18 cellular contexts compared by ENCODE assay signal in genomic region chr3:31999902-32000439, GRCh38. TPM values are rescaled to one million over a fixed set of nuclear protein-coding genes. Genes with fewer than 3 reads are reported as not detected.
A peak's percentile ranks its signal among the peaks of the same experiment; 100 is the strongest.
DNase-seq lines count a peak whose midpoint lies in the region; ATAC-seq and TF ChIP-seq lines count a peak whose summit lies in the region.
"Had no signal": no experiment of that assay in that cellular context is flagged by ENCODE, and none has a peak within 500 bp of the region (broad histone marks: within the 10 kb centered on the region; RNA-seq: fewer than 3 reads in every experiment).

No MANE protein-coding gene starts in this region.

- POLR2A ChIA-PET in Caco-2 (lab: Charles Lee): no interaction called here

- intact Hi-C loops in stomach (cut with DNase I; ENCODE audit: low total_unique reads) (no loop called here), Caco-2 (cut with micrococcal nuclease; ENCODE audit: unreplicated experiment) (no loop called here)
- intact Hi-C loops in activated CD4-positive, alpha-beta T cell treated with anti-CD3 and anti-CD28 coated beads, Interleukin-2, amount 10 ng/mL, durations not matched to agents 24 days and 14 days (cut with micrococcal nuclease): no loop called here

- H3K27me3 ChIP-seq in stomach (no peaks in the 10 kb centered on the region), Caco-2 (replicated peaks; ENCODE audit: control insufficient read depth, insufficient read depth, low read length) (no peaks in the 10 kb centered on the region)
- no peaks in the 10 kb centered on the region for H3K27me3 ChIP-seq in effector memory CD4-positive, alpha-beta T cell (replicated peaks; ENCODE audit: control insufficient read depth, insufficient read depth, low read length, poor library complexity, severe bottlenecking)
- H3K27me3 ChIP-seq: SJCRH30 had no signal

- H3K36me3 Mint-ChIP-seq in naive B cell (peaks cover 0 to 2% of the 10 kb centered on the region in 2 donors), Caco-2 (ENCODE audit: insufficient read depth, unreplicated experiment) (no peaks in the 10 kb centered on the region)
- no peaks in the 10 kb centered on the region for H3K36me3 Mint-ChIP-seq in activated CD4-positive, alpha-beta T cell treated with anti-CD3 and anti-CD28 coated beads, Interleukin-2, amount 10 ng/mL, durations not matched to agents 24 days and 14 days (ENCODE audit: low read depth)
- H3K36me3 Mint-ChIP-seq: naive thymus-derived CD8-positive, alpha-beta T cell had no signal

- no peaks in the 10 kb centered on the region for H3K36me3 ChIP-seq in stomach
- H3K36me3 ChIP-seq in effector memory CD4-positive, alpha-beta T cell (ENCODE audit: control insufficient read depth, insufficient read depth, low read length): no peaks in the 10 kb centered on the region
- no peaks in the 10 kb centered on the region for H3K36me3 ChIP-seq in Caco-2 (ENCODE audit: control insufficient read depth, insufficient read depth, low read length)
- H3K36me3 ChIP-seq: SJCRH30 had no signal

- peaks cover 44 to 52% (median 51%) of the 10 kb centered on the region in 3 donors for H3K4me1 Mint-ChIP-seq in naive B cell
- peaks cover 10% of the 10 kb centered on the region for H3K4me1 Mint-ChIP-seq in activated CD4-positive, alpha-beta T cell treated with anti-CD3 and anti-CD28 coated beads, Interleukin-2, amount 10 ng/mL, durations not matched to agents 24 days and 14 days
- H3K4me1 Mint-ChIP-seq in Caco-2 (ENCODE audit: low read depth, unreplicated experiment): peaks cover 18% of the 10 kb centered on the region

- TF ChIP-seq CTCF in stomach (IDR thresholded peaks at IDR 0.05) (no peak), Caco-2 (IDR thresholded peaks at IDR 0.05; ENCODE audit: insufficient read depth in 1 of 2, low read depth in 1 of 2, low read length in 1 of 2, severe bottlenecking in 1 of 2, unreplicated experiment in 1 of 2) (no peak)

- H3K4me3 ChIP-seq in stomach: no peak overlapping the region
- H3K4me3 ChIP-seq in effector memory CD4-positive, alpha-beta T cell (ENCODE audit: insufficient read depth, low read depth, low read length, poor library complexity, severe bottlenecking): no peak overlapping the region
- H3K4me3 ChIP-seq in Caco-2 (ENCODE audit: low read depth, low read length): no peak overlapping the region
- H3K4me3 ChIP-seq: GM23248, lung, SJCRH30, skin epidermis had no signal

- H3K4me3 Mint-ChIP-seq in naive B cell (peak overlapping the region in 7 of 8 donors; percentile 15 to 74 (median 52)), Caco-2 (ENCODE audit: unreplicated experiment) (no peak overlapping the region)
- H3K4me3 Mint-ChIP-seq in activated CD4-positive, alpha-beta T cell treated with anti-CD3 and anti-CD28 coated beads, Interleukin-2, amount 10 ng/mL, durations not matched to agents 24 days and 14 days: no peak overlapping the region
- H3K4me3 Mint-ChIP-seq: naive thymus-derived CD8-positive, alpha-beta T cell had no signal

- H3K27ac ChIP-seq in stomach: no peak overlapping the region
- H3K27ac ChIP-seq in effector memory CD4-positive, alpha-beta T cell (ENCODE audit: insufficient read depth, low read length, poor library complexity, severe bottlenecking): no peak overlapping the region
- H3K27ac ChIP-seq: GM23248, SJCRH30, skin epidermis had no signal

- TF ChIP-seq POLR2A in stomach (IDR thresholded peaks at IDR 0.05): no peak

- ATAC-seq in GM18858 (IDR thresholded peaks at IDR 0.05; ENCODE audit: unreplicated experiment): peak; percentile 90
- ATAC-seq in HG02759 (IDR thresholded peaks at IDR 0.05; ENCODE audit: unreplicated experiment): peak; percentile 75
- peak; percentile 69 to 78 for ATAC-seq in naive B cell (ENCODE audit: low read depth in 2 of 2)
- ATAC-seq: naive thymus-derived CD8-positive, alpha-beta T cell had no signal

- peaks cover 0 to 10% (median 2%) of the 10 kb centered on the region in 4 donors for H3K9me3 ChIP-seq in stomach
- no peaks in the 10 kb centered on the region for H3K9me3 ChIP-seq in effector memory CD4-positive, alpha-beta T cell (ENCODE audit: control insufficient read depth, low read length)
- no peaks in the 10 kb centered on the region for H3K9me3 ChIP-seq in Caco-2
- H3K9me3 ChIP-seq: SJCRH30 had no signal

- DNase-seq in HT1080 (ENCODE audit: low read depth) (peak; percentile 21), naive B cell (no peak), stomach (no peak), Caco-2 (no peak)
- DNase-seq in effector memory CD4-positive, alpha-beta T cell: no peak
- DNase-seq in activated CD4-positive, alpha-beta T cell treated with anti-CD3 and anti-CD28 coated beads, Interleukin-2, amount 10 ng/mL, durations not matched to agents 24 days and 14 days: no peak
- DNase-seq: activated CD4-positive, CD25-positive, alpha-beta regulatory T cell; GM23248; naive thymus-derived CD8-positive, alpha-beta T cell; NCI-H2081 treated with DMSO at 0.1 percent for 48 hours; NCI-H524; SJCRH30; stimulated activated CD4-positive, alpha-beta T cell treated with anti-CD3 and anti-CD28 coated beads, Interleukin-4, amount 100 ng/mL, for 4 hours; stimulated activated CD8-positive, alpha-beta memory T cell treated with anti-CD3 and anti-CD28 coated beads, Interleukin-4, amount 100 ng/mL, for 48 hours had no signal

- TF ChIP-seq EP300 in stomach (IDR thresholded peaks at IDR 0.05): no peak

- H3K4me1 ChIP-seq in stomach (no peaks in the 10 kb centered on the region), Caco-2 (peaks cover 21% of the 10 kb centered on the region)
- no peaks in the 10 kb centered on the region for H3K4me1 ChIP-seq in effector memory CD4-positive, alpha-beta T cell (ENCODE audit: control insufficient read depth, insufficient read depth, low read length, poor library complexity, severe bottlenecking)
- H3K4me1 ChIP-seq: SJCRH30 had no signal

- CTCF ChIA-PET in Caco-2 (lab: Charles Lee): no interaction called here

- H3K9me3 Mint-ChIP-seq in naive B cell (peaks cover 0 to 6% (median 2%) of the 10 kb centered on the region in 7 donors), Caco-2 (ENCODE audit: unreplicated experiment) (no peaks in the 10 kb centered on the region)
- peaks cover 4% of the 10 kb centered on the region for H3K9me3 Mint-ChIP-seq in activated CD4-positive, alpha-beta T cell treated with anti-CD3 and anti-CD28 coated beads, Interleukin-2, amount 10 ng/mL, durations not matched to agents 24 days and 14 days

- 83 to 87% (median 85%) methylated on average over 8 of the region's 8 CpGs for WGBS in stomach, 5 donors

- H3K27ac Mint-ChIP-seq in naive B cell (peak overlapping the region; percentile 76 to 96 (median 91)), Caco-2 (ENCODE audit: unreplicated experiment) (no peak overlapping the region)
- no peak overlapping the region for H3K27ac Mint-ChIP-seq in activated CD4-positive, alpha-beta T cell treated with anti-CD3 and anti-CD28 coated beads, Interleukin-2, amount 10 ng/mL, durations not matched to agents 24 days and 14 days

- no TSS peak for BruUV-seq in Caco-2 (replicated peaks; lab: Mats Ljungman, UMichigan)

- H3K27me3 Mint-ChIP-seq in naive B cell: no peaks in the 10 kb centered on the region
- H3K27me3 Mint-ChIP-seq in activated CD4-positive, alpha-beta T cell treated with anti-CD3 and anti-CD28 coated beads, Interleukin-2, amount 10 ng/mL, durations not matched to agents 24 days and 14 days: peaks cover 8% of the 10 kb centered on the region
- no peaks in the 10 kb centered on the region for H3K27me3 Mint-ChIP-seq in Caco-2 (ENCODE audit: insufficient read depth, unreplicated experiment)

RNA-seq across cellular contexts. Expression of gene ZNF860, which starts 18.4 kb away (rescaled TPM):
- total RNA-seq in HT1080 (2014; rRNA removed; shearing (Covaris generic)): 0.08 and 0.10 TPM in 2 replicates
- 0.13 and 0.15 TPM in 2 replicates for polyA plus RNA-seq in HT1080 (2015; cell fraction: cytosol; rRNA removed)
- polyA plus RNA-seq in HT1080 (2015; cell fraction: nucleus; rRNA removed): 0.06 and 0.11 TPM in 2 replicates
- polyA plus RNA-seq in naive B cell (ENCODE audit: low read depth in 6 of 6): 10 to 100 TPM in 5 of 6 donors, 1 to 10 TPM in 1; 9.1 to 32.2 (median 12.2) TPM
- 1 to 10 TPM in 2 of 5 donors, not detected in 3; 1.2 to 2.0 TPM for total RNA-seq in stomach
- 1 to 10 TPM in 1 of 3 donors, under 1 TPM in 1, not detected in 1; 0.50 to 1.5 TPM for polyA plus RNA-seq in stomach
- 0.19 and 0.33 TPM in 2 replicates for total RNA-seq in activated CD4-positive, alpha-beta T cell treated with anti-CD3 and anti-CD28 coated beads, Interleukin-2, amount 10 ng/mL, durations not matched to agents 24 days and 14 days
- total RNA-seq in Caco-2 (2022): 4.7 and 5.9 TPM in 2 replicates
- polyA plus RNA-seq: naive thymus-derived CD8-positive, alpha-beta T cell had no signal

RNA-seq across cellular contexts. Expression of gene OSBPL10, which starts 18.9 kb away (rescaled TPM):
- total RNA-seq in HT1080 (2014; rRNA removed; shearing (Covaris generic)): 20.2 and 28.1 TPM in 2 replicates
- 17.1 and 19.6 TPM in 2 replicates for polyA plus RNA-seq in HT1080 (2015; cell fraction: cytosol; rRNA removed)
- 21.6 and 23.3 TPM in 2 replicates for polyA plus RNA-seq in HT1080 (2015; cell fraction: nucleus; rRNA removed)
- polyA plus RNA-seq in naive B cell (ENCODE audit: low read depth in 6 of 6) (10 to 100 TPM; 28.7 to 65.6 (median 40.0) TPM), stomach (1 to 10 TPM; 3.3 to 6.0 (median 5.8) TPM)
- total RNA-seq in stomach (10 to 100 TPM in 3 of 5 donors, 1 to 10 TPM in 2; 1.8 to 37.7 (median 21.3) TPM), Caco-2 (2022) (71.2 and 79.5 TPM in 2 replicates)
- 14.5 and 14.9 TPM in 2 replicates for total RNA-seq in activated CD4-positive, alpha-beta T cell treated with anti-CD3 and anti-CD28 coated beads, Interleukin-2, amount 10 ng/mL, durations not matched to agents 24 days and 14 days

Comparison
In these comparisons a context has a peak if more than half of its experiments do, and no peak if none do; other contexts are left out.
1. H3K27ac Mint-ChIP-seq: peak in naive B cell (6 of 6); none in activated CD4-positive, alpha-beta T cell treated with anti-CD3 and anti-CD28 coated beads, Interleukin-2, amount 10 ng/mL, durations not matched to agents 24 days and 14 days (single experiment) and Caco-2 (single experiment).
2. H3K4me3 Mint-ChIP-seq: peak in naive B cell (7 of 8); none in activated CD4-positive, alpha-beta T cell treated with anti-CD3 and anti-CD28 coated beads, Interleukin-2, amount 10 ng/mL, durations not matched to agents 24 days and 14 days (single experiment) and Caco-2 (single experiment).
3. Peak in every context shown above with its lines, with median percentiles within 50 percentile points of each other: ATAC-seq.